In the genomic region with DNA sequence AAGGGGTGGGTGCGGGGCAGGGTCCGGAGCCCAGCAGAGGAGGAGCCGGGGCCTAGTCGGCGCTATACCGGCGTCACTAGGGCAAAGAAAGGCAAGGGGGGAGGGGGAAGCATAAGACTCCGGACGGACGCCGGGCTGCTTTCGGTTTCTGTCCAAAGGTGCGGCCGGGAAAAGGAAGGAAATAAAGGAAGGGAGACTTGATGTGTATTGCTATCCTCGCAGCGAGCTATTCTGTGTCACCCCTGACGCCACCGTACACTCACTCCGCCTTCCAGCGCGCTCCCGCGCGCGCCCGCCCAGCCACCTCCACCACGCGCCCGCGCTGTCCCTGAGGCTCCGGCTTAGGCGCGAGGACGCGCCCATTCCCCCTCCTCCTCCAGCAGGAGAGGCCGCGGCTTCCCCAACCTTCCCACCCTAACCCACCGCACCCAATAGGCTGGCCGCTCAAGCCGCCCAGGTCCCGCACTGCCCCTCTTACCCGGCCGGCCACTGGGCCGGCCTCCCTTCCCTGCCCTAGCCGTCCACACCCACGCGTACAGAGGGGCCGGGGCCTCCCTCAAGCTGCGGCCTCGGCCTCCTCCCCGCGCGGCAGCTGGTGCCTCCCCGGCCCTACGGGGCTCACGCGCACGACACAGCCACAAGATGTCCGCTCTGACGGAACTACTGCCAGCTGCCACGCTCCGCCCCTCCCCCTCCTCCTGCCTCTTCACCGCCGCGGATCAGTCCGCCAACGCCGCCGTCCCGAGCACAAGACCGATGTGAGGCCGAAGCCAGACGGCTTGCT, we compare ENCODE assay signal across 8 cellular contexts. TPM values are rescaled to one million over a fixed set of nuclear protein-coding genes. Genes with fewer than 3 reads are reported as not detected.
DNase-seq lines count a peak whose midpoint lies in the region; ATAC-seq, FAIRE-seq and TF ChIP-seq lines count a peak whose summit lies in the region.

A gene (minus strand): TSS at position 662 of the 784 bp plus-strand sequence. CDS start 1,043 bp downstream, outside the sequence.

- ATAC-seq in GM18907 (IDR thresholded peaks at IDR 0.05; ENCODE audit: unreplicated experiment) (peak; percentile 38), HG03175 (IDR thresholded peaks at IDR 0.05; ENCODE audit: unreplicated experiment) (peak; percentile 34)
- ATAC-seq in central memory CD8-positive, alpha-beta T cell (replicated peaks; ENCODE audit: extremely low read depth, poor library complexity, severe bottlenecking) = peak; percentile 47

- peaks cover 50% of the 10 kb centered on the region for H3K79me2 ChIP-seq in keratinocyte (ENCODE audit: control insufficient read depth, insufficient read depth, low read length)

- DNase-seq in AG08396 (ENCODE audit: low spot score) = peak; percentile 74
- DNase-seq in NCI-H345 (lab: John Stamatoyannopoulos, UW) = peak; percentile 91
- peak; percentile 88 to 94 (median 90) for DNase-seq in activated CD4-positive, CD25-positive, alpha-beta regulatory T cell (lab: John Stamatoyannopoulos, UW)
- peak; percentile 93 to 95 for DNase-seq in central memory CD8-positive, alpha-beta T cell (ENCODE audit: low spot score in 2 of 2)
- no peak for DNase-seq in keratinocyte (ENCODE audit: low read depth, low spot score)
- DNase-seq in stimulated activated CD4-positive, alpha-beta T cell treated with anti-CD3 and anti-CD28 coated beads, Interleukin-15, amount 100 ng/mL, for 1 hour (ENCODE audit: low read depth in 1 of 2, low spot score in 1 of 2) = peak; percentile 90 to 93

- peak within 1 kb of the TSS; percentile 98 for H3K27ac ChIP-seq in keratinocyte (ENCODE audit: control insufficient read depth, insufficient read depth, low read length)

- peak within 1 kb of the TSS; percentile 99 for H3K9ac ChIP-seq in keratinocyte (ENCODE audit: control insufficient read depth, extremely low read depth, insufficient read depth, low read length)

- peak within 1 kb of the TSS; percentile 83 to 93 (median 93) for H3K4me3 ChIP-seq in keratinocyte (ENCODE audit: control insufficient read depth in 2 of 3, extremely low read depth in 1 of 3, insufficient read depth in 2 of 3, low read depth in 1 of 3, low read length in 3 of 3)

- no peak within 1 kb of the TSS for H3K27ac Mint-ChIP-seq in central memory CD8-positive, alpha-beta T cell (ENCODE audit: low read depth)

- H3K36me3 Mint-ChIP-seq in central memory CD8-positive, alpha-beta T cell (ENCODE audit: insufficient read depth) = peaks cover 12% of the 10 kb centered on the region

- no peak within 1 kb of the TSS for H3K4me3 Mint-ChIP-seq in central memory CD8-positive, alpha-beta T cell

- peaks cover 28% of the 10 kb centered on the region for H3K4me1 Mint-ChIP-seq in central memory CD8-positive, alpha-beta T cell

- H3K9me3 Mint-ChIP-seq in central memory CD8-positive, alpha-beta T cell = no peaks in the 10 kb centered on the region

- peaks cover 31% of the 10 kb centered on the region for H3K4me1 ChIP-seq in keratinocyte (ENCODE audit: control insufficient read depth, extremely low read depth, insufficient read depth, low read length)

- FAIRE-seq in keratinocyte (lab: Jason Lieb, UNC) = no peak

- TF ChIP-seq CTCF in keratinocyte (optimal IDR thresholded peaks at IDR 0.05 in 1 of 3, IDR thresholded peaks at IDR 0.05 in 1 of 3, conservative IDR thresholded peaks at IDR 0.05 in 1 of 3; ENCODE audit: extremely low read depth in 1 of 3, insufficient read depth in 2 of 3, low read length in 3 of 3) = peak in 2 of 3 experiments; percentile 14 to 35

- H4K20me1 ChIP-seq in keratinocyte (ENCODE audit: control insufficient read depth, extremely low read depth, insufficient read depth, low read length) = peaks cover 20% of the 10 kb centered on the region

- no peaks in the 10 kb centered on the region for H3K27me3 Mint-ChIP-seq in central memory CD8-positive, alpha-beta T cell

- H3K4me2 ChIP-seq in keratinocyte (ENCODE audit: control insufficient read depth, extremely low read depth, insufficient read depth, low read depth, low read length) = peak within 1 kb of the TSS; percentile 97

- no peaks in the 10 kb centered on the region for H3K9me3 ChIP-seq in keratinocyte (ENCODE audit: control insufficient read depth, low read depth, low read length)

- peaks cover 1 to 6% of the 10 kb centered on the region in 2 experiments for H3K36me3 ChIP-seq in keratinocyte (ENCODE audit: control insufficient read depth in 2 of 2, extremely low read depth in 1 of 2, insufficient read depth in 2 of 2, low read length in 2 of 2)

- dilution Hi-C loops in keratinocyte (cut with MboI; ENCODE audit: extremely low pct_ligation_motif_present, low sequenced_read_pairs) = no loop called here

- H2AFZ ChIP-seq in keratinocyte (ENCODE audit: control insufficient read depth, low read length) = peak within 1 kb of the TSS; percentile 78

- H3K9me1 ChIP-seq in keratinocyte (ENCODE audit: control insufficient read depth, extremely low read depth, insufficient read depth, low read length) = no peaks in the 10 kb centered on the region

- H3K27me3 ChIP-seq in keratinocyte (ENCODE audit: control insufficient read depth, extremely low read depth, insufficient read depth, low read length) = no peaks in the 10 kb centered on the region

RNA-seq across cellular contexts. Expression of the gene that starts here (rescaled TPM):
- 355 to 567 TPM (median 388 TPM) in 3 replicates for polyA plus RNA-seq in keratinocyte
- polyA plus RNA-seq in keratinocyte (2011; ENCODE audit: low read depth) = 180 TPM
- 409 and 668 TPM in 2 replicates for polyA plus RNA-seq in keratinocyte (2011; cell fraction: cytosol; rRNA removed)
- 330 and 429 TPM in 2 replicates for polyA plus RNA-seq in keratinocyte (2011; cell fraction: nucleus; rRNA removed)
- polyA plus RNA-seq in keratinocyte (2012; ENCODE audit: low replicate concordance) = 346 and 465 TPM in 2 replicates
- polyA minus RNA-seq in keratinocyte = 218 to 413 TPM (median 290 TPM) in 3 replicates
- 315 TPM for polyA minus RNA-seq in keratinocyte (2011; cell fraction: cytosol; rRNA and poly(A)+ RNA removed)
- polyA minus RNA-seq in keratinocyte (2011; cell fraction: nucleus; rRNA and poly(A)+ RNA removed) = 122 and 167 TPM in 2 replicates
